21 cellular contexts compared by ENCODE assay signal in genomic region chr13:20442370-20442769, GRCh38.
A peak's percentile ranks its signal among the peaks of the same experiment; 100 is the strongest.
DNase-seq lines count a peak whose midpoint lies in the region; ATAC-seq and TF ChIP-seq lines count a peak whose summit lies in the region.
"Had no signal": no experiment of that assay in that cellular context is flagged by ENCODE, and none has a peak within 500 bp of the region (broad histone marks: within the 10 kb centered on the region; RNA-seq: fewer than 3 reads in every experiment).

No MANE protein-coding gene starts in this region.

- H3K36me3 ChIP-seq in mammary epithelial cell (ENCODE audit: insufficient read depth, low read length) (no peaks in the 10 kb centered on the region), breast epithelium (no peaks in the 10 kb centered on the region), mesendoderm (ENCODE audit: control insufficient read depth, insufficient read depth, low read length) (no peaks in the 10 kb centered on the region), uterus (no peaks in the 10 kb centered on the region)

- H3K9me3 Mint-ChIP-seq in brain: peaks cover 8 to 23% (median 20%) of the 10 kb centered on the region in 5 experiments

- no peak overlapping the region for H2BK15ac ChIP-seq in mesendoderm (replicated peaks; ENCODE audit: low read depth)

- H3K27ac Mint-ChIP-seq in brain: peak overlapping the region in 4 of 5 experiments; percentile 38 to 92 (median 76)

- DNase-seq in mammary epithelial cell (no peak), breast epithelium (ENCODE audit: low spot score in 2 of 2) (no peak), mesendoderm (peak; percentile 19), uterus (no peak)
- DNase-seq: activated CD4-positive, alpha-beta T cell treated with anti-CD3 and anti-CD28 coated beads, Interleukin-2, amount 50 U/mL, for 1 hour; activated CD8-positive, alpha-beta memory T cell treated with anti-CD3 and anti-CD28 coated beads, Interleukin-2, amount 50 U/mL, for 48 hours; activated gamma-delta T cell; amniotic stem cell; effector memory CD4-positive, alpha-beta T cell; MV-4-11; NCI-H1930; NCI-H446 treated with DMSO at 0.1 percent for 48 hours; posterior cingulate gyrus; stimulated activated CD4-positive, alpha-beta T cell treated with anti-CD3 and anti-CD28 coated beads, Interleukin-4, amount 100 ng/mL, for 1 hour had no signal

- no peak overlapping the region for H3K23ac ChIP-seq in mesendoderm (ENCODE audit: low read length)

- no peaks in the 10 kb centered on the region for H3K79me1 ChIP-seq in mesendoderm (ENCODE audit: low read length)

- H2AFZ ChIP-seq in mammary epithelial cell (ENCODE audit: low read depth, low read length): peak overlapping the region; percentile 11

- CTCF ChIA-PET in mammary epithelial cell (lab: Charles Lee; ENCODE audit: low non-redundant PET): no interaction called here

- TF ChIP-seq CTCF in mammary epithelial cell (conservative IDR thresholded peaks at IDR 0.05 in 1 of 2, IDR thresholded peaks at IDR 0.05 in 1 of 2; ENCODE audit: extremely low read depth in 1 of 2, insufficient read depth in 1 of 2, low read depth in 1 of 2, low read length in 2 of 2) (no peak), breast epithelium (IDR thresholded peaks at IDR 0.05) (no peak), brain (conservative IDR thresholded peaks at IDR 0.05) (no peak), uterus (IDR thresholded peaks at IDR 0.05) (no peak)

- in situ Hi-C loops in mammary epithelial cell (cut with MboI; ENCODE audit: low sequenced_read_pairs in 2 of 2): no loop called here

- H4K8ac ChIP-seq in mesendoderm (ENCODE audit: low read depth, low read length): no peak overlapping the region

- H3K36me3 Mint-ChIP-seq in brain: peaks cover 30% of the 10 kb centered on the region

- H3K4me2 ChIP-seq in mammary epithelial cell (ENCODE audit: insufficient read depth, low read depth, low read length) (peak overlapping the region; percentile 24), mesendoderm (ENCODE audit: low read length) (no peak overlapping the region)

- H3K79me2 ChIP-seq in mammary epithelial cell (ENCODE audit: insufficient read depth, low read length) (no peaks in the 10 kb centered on the region), mesendoderm (ENCODE audit: control insufficient read depth, insufficient read depth, low read length) (no peaks in the 10 kb centered on the region)

- H3K27me3 ChIP-seq in mammary epithelial cell (ENCODE audit: insufficient read depth, low read length) (no peaks in the 10 kb centered on the region), breast epithelium (no peaks in the 10 kb centered on the region), mesendoderm (ENCODE audit: insufficient read depth, low read length, poor library complexity) (no peaks in the 10 kb centered on the region), uterus (no peaks in the 10 kb centered on the region)
- H3K27me3 ChIP-seq: BLaER1 treated with 17β-estradiol and CSF1 and Interleukin-3, amounts not matched to agents 10 nM and 100 nM had no signal

- H4K5ac ChIP-seq in mesendoderm (ENCODE audit: low read length): no peak overlapping the region

- H3K56ac ChIP-seq in mesendoderm (ENCODE audit: low read length): no peak overlapping the region

- H3K9me3 ChIP-seq in mammary epithelial cell (replicated peaks; ENCODE audit: insufficient read depth, low read length) (peaks cover 3% of the 10 kb centered on the region), breast epithelium (peaks cover 0 to 2% of the 10 kb centered on the region in 2 donors), uterus (peaks cover 0 to 4% of the 10 kb centered on the region in 2 donors)

- no peak overlapping the region for H3K4me3 ChIP-seq in mammary epithelial cell (replicated peaks in 1 of 3; ENCODE audit: insufficient read depth in 1 of 3, low read depth in 2 of 3, low read length in 3 of 3)
- H3K4me3 ChIP-seq in breast epithelium: no peak overlapping the region
- no peak overlapping the region for H3K4me3 ChIP-seq in mesendoderm (ENCODE audit: low read length)
- H3K4me3 ChIP-seq in uterus: no peak overlapping the region
- H3K4me3 ChIP-seq: BLaER1 treated with 17β-estradiol and CSF1 and Interleukin-3, amounts not matched to agents 10 nM and 100 nM; K562 had no signal

- H3K27me3 Mint-ChIP-seq in brain: peaks cover 3% of the 10 kb centered on the region

- H3K18ac ChIP-seq in mesendoderm (ENCODE audit: low read length): no peak overlapping the region

- H3K4me3 Mint-ChIP-seq in brain: peak overlapping the region in 1 of 5 experiments; percentile 4
- H3K4me3 Mint-ChIP-seq: nephron had no signal

- dilution Hi-C loops in mammary epithelial cell (cut with HindIII; ENCODE audit: low sequenced_read_pairs): no loop called here

- peaks cover 27% of the 10 kb centered on the region for H3K4me1 Mint-ChIP-seq in brain

- no peak overlapping the region for H2AK5ac ChIP-seq in mesendoderm (ENCODE audit: low read length)

- H3K27ac ChIP-seq in mammary epithelial cell (ENCODE audit: insufficient read depth, low read depth, low read length) (peak overlapping the region; percentile 22), breast epithelium (no peak overlapping the region), mesendoderm (ENCODE audit: low read depth, low read length) (no peak overlapping the region), uterus (peak overlapping the region; percentile 86 to 88)
- H3K27ac ChIP-seq: BLaER1 treated with 17β-estradiol and CSF1 and Interleukin-3, amounts not matched to agents 10 nM and 100 nM had no signal

- no peak for TF ChIP-seq POLR2A in breast epithelium (IDR thresholded peaks at IDR 0.05)
- no peak for TF ChIP-seq POLR2A in uterus (IDR thresholded peaks at IDR 0.05)

- no peak overlapping the region for H3K4ac ChIP-seq in mesendoderm (ENCODE audit: low read depth, low read length)

- H4K20me1 ChIP-seq in mammary epithelial cell (ENCODE audit: insufficient read depth, low read length): no peaks in the 10 kb centered on the region
- H4K20me1 ChIP-seq: BLaER1 treated with 17β-estradiol and CSF1 and Interleukin-3, amounts not matched to agents 10 nM and 100 nM had no signal

- ATAC-seq in HG03457 (IDR thresholded peaks at IDR 0.05; ENCODE audit: unreplicated experiment) (no peak), GM19467 (IDR thresholded peaks at IDR 0.05; ENCODE audit: unreplicated experiment) (no peak), HG03565 (IDR thresholded peaks at IDR 0.05; ENCODE audit: unreplicated experiment) (no peak)
- ATAC-seq: K562 had no signal

- H2BK120ac ChIP-seq in mesendoderm (ENCODE audit: low read depth, low read length): no peak overlapping the region

- H3K9ac ChIP-seq in mammary epithelial cell (ENCODE audit: insufficient read depth, low read length): no peak overlapping the region
- H3K9ac ChIP-seq in mesendoderm (ENCODE audit: low read length): no peak overlapping the region
- H3K9ac ChIP-seq: BLaER1 treated with 17β-estradiol and CSF1 and Interleukin-3, amounts not matched to agents 10 nM and 100 nM had no signal

- no peak overlapping the region for H2BK5ac ChIP-seq in mesendoderm (ENCODE audit: low read length)

- peaks cover 20% of the 10 kb centered on the region for H3K4me1 ChIP-seq in mammary epithelial cell (ENCODE audit: insufficient read depth, low read length)
- H3K4me1 ChIP-seq in breast epithelium: no peaks in the 10 kb centered on the region
- no peaks in the 10 kb centered on the region for H3K4me1 ChIP-seq in mesendoderm (ENCODE audit: control insufficient read depth, low read depth, low read length)
- peaks cover 0 to 8% of the 10 kb centered on the region in 2 donors for H3K4me1 ChIP-seq in uterus

- intact Hi-C loops in mammary epithelial cell (cut with micrococcal nuclease): loop anchor here (1.0 kb wide), 1 partner anchor 26 kb away; no protein-coding TSS in a partner anchor
- intact Hi-C loops in breast epithelium (cut with DNase I; ENCODE audit: low total_unique reads): no loop called here
- intact Hi-C loops in uterus (cut with DNase I; ENCODE audit: low total_unique reads): no loop called here

- BruUV-seq in mammary epithelial cell (replicated peaks; lab: Mats Ljungman, UMichigan): no TSS peak

Comparison
In these comparisons a context has a peak if more than half of its experiments do, and no peak if none do; other contexts are left out.
1. H3K27ac ChIP-seq: peak in mammary epithelial cell (single experiment) and uterus (2 of 2); none in breast epithelium (0 of 2) and mesendoderm (single experiment).